1 cellular context compared by ENCODE assay signal in the genomic region with DNA sequence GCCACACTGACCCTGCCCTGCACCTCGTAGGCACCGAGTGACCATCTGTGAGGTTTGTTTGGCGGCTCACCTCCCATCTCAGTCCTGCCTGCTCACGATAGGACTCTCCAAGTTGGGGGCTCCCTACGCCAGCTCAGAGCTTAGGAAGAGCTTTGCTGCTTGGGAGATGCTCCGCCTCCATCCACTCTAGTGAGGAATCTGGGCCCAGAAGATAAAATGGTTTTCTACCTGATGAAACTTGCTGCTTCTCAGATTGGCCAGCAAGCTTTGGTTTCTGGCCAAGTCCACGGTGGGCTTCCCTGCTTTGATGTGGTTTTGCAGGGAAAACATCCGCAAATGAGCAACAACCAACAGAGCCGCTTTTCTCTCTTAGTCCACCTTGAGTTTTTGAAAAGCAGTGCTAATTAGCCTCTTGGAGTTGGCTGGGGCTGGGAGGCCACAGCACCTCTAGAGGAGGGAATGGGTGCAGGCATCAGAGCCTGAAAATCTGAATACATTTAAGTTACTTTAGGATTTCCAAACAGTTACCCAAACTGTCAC.
TF ChIP-seq lines count a peak whose summit lies in the region.

No MANE protein-coding gene starts in this region.

TF ChIP-seq in HepG2, 621 proteins besides CTCF, POLR2A, EP300 and RAD21 (continued from another document and continues in another):
- peak; percentile 99 for TF ChIP-seq TEAD3 (CRISPR knock-in tag; optimal IDR thresholded peaks at IDR 0.05; ENCODE audit: borderline replicate concordance)
- no peak for TF ChIP-seq ZNF460 (CRISPR knock-in tag; IDR thresholded peaks at IDR 0.05; ENCODE audit: borderline replicate concordance)
- TF ChIP-seq ZNF329 (CRISPR knock-in tag; IDR thresholded peaks at IDR 0.05; ENCODE audit: low read depth) = no peak
- TF ChIP-seq, protein P1, sequence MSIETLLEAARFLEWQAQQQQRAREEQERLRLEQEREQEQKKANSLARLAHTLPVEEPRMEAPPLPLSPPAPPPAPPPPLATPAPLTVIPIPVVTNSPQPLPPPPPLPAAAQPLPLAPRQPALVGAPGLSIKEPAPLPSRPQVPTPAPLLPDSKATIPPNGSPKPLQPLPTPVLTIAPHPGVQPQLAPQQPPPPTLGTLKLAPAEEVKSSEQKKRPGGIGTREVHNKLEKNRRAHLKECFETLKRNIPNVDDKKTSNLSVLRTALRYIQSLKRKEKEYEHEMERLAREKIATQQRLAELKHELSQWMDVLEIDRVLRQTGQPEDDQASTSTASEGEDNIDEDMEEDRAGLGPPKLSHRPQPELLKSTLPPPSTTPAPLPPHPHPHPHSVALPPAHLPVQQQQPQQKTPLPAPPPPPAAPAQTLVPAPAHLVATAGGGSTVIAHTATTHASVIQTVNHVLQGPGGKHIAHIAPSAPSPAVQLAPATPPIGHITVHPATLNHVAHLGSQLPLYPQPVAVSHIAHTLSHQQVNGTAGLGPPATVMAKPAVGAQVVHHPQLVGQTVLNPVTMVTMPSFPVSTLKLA (IDR thresholded peaks at IDR 0.05) = no peak
- no peak for TF ChIP-seq NFIB (CRISPR knock-in tag; IDR thresholded peaks at IDR 0.05; ENCODE audit: borderline replicate concordance)
- peak; percentile 28; the same call in 1 of the 2 replicates for TF ChIP-seq KLF6 (CRISPR knock-in tag; IDR thresholded peaks at IDR 0.05)
- TF ChIP-seq HNRNPH1 (optimal IDR thresholded peaks at IDR 0.05; ENCODE audit: low read depth, low read length) = no peak
- no peak for TF ChIP-seq HCFC1 (IDR thresholded peaks at IDR 0.05; ENCODE audit: low read depth, low read length)
- no peak for TF ChIP-seq MAF1 (CRISPR knock-in tag; IDR thresholded peaks at IDR 0.05; ENCODE audit: borderline replicate concordance)
- 0 out of 2 replicates have a peak, but pooled peaks have one; percentile 32 for TF ChIP-seq ZNF274 (CRISPR knock-in tag; IDR thresholded peaks at IDR 0.05)
- TF ChIP-seq NONO (IDR thresholded peaks at IDR 0.05) = no peak
- no peak for TF ChIP-seq NONO (CRISPR knock-in tag; conservative IDR thresholded peaks at IDR 0.05)
- TF ChIP-seq, protein P2, sequence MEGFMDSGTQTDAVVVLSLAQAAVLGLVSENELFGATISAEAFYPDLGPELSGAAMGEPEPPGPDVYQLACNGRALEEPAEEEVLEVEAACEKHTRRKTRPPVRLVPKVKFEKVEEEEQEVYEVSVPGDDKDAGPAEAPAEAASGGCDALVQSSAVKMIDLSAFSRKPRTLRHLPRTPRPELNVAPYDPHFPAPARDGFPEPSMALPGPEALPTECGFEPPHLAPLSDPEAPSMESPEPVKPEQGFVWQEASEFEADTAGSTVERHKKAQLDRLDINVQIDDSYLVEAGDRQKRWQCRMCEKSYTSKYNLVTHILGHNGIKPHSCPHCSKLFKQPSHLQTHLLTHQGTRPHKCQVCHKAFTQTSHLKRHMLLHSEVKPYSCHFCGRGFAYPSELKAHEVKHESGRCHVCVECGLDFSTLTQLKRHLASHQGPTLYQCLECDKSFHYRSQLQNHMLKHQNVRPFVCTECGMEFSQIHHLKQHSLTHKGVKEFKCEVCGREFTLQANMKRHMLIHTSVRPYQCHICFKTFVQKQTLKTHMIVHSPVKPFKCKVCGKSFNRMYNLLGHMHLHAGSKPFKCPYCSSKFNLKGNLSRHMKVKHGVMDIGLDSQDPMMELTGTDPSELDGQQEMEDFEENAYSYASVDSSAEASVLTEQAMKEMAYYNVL (CRISPR knock-in tag; IDR thresholded peaks at IDR 0.05; ENCODE audit: borderline replicate concordance) = no peak
- TF ChIP-seq DR1 (CRISPR knock-in tag; IDR thresholded peaks at IDR 0.05) = no peak
- TF ChIP-seq SOX6 (IDR thresholded peaks at IDR 0.05) = no peak
- peak; percentile 80 for TF ChIP-seq SOX6 (CRISPR knock-in tag; IDR thresholded peaks at IDR 0.05)
- no peak; the same call in 1 of the 2 replicates for TF ChIP-seq ZNF253 (CRISPR knock-in tag; IDR thresholded peaks at IDR 0.05; ENCODE audit: borderline replicate concordance)
- no peak for TF ChIP-seq ZNF431 (CRISPR knock-in tag; IDR thresholded peaks at IDR 0.05; ENCODE audit: borderline replicate concordance, low read depth)
- peak; percentile 63 for TF ChIP-seq SRSF1 (optimal IDR thresholded peaks at IDR 0.05; ENCODE audit: low read depth, low read length)
- no peak for TF ChIP-seq ZFP82 (CRISPR knock-in tag; IDR thresholded peaks at IDR 0.05; ENCODE audit: borderline replicate concordance)
- TF ChIP-seq IRX3 (CRISPR knock-in tag; IDR thresholded peaks at IDR 0.05; ENCODE audit: borderline replicate concordance, low read depth) = no peak
- TF ChIP-seq, protein P3, sequence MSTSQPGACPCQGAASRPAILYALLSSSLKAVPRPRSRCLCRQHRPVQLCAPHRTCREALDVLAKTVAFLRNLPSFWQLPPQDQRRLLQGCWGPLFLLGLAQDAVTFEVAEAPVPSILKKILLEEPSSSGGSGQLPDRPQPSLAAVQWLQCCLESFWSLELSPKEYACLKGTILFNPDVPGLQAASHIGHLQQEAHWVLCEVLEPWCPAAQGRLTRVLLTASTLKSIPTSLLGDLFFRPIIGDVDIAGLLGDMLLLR (CRISPR knock-in tag; IDR thresholded peaks at IDR 0.05) = no peak
- TF ChIP-seq SMARCC2 (IDR thresholded peaks at IDR 0.05) = no peak
- TF ChIP-seq ZNF616 (CRISPR knock-in tag; IDR thresholded peaks at IDR 0.05; ENCODE audit: low read depth) = no peak
- TF ChIP-seq RBM22 (optimal IDR thresholded peaks at IDR 0.05; ENCODE audit: low read length) = no peak
- TF ChIP-seq ZNF484 (CRISPR knock-in tag; IDR thresholded peaks at IDR 0.05; ENCODE audit: borderline replicate concordance, low read depth) = no peak; the same call in 1 of the 2 replicates
- TF ChIP-seq, protein P4, sequence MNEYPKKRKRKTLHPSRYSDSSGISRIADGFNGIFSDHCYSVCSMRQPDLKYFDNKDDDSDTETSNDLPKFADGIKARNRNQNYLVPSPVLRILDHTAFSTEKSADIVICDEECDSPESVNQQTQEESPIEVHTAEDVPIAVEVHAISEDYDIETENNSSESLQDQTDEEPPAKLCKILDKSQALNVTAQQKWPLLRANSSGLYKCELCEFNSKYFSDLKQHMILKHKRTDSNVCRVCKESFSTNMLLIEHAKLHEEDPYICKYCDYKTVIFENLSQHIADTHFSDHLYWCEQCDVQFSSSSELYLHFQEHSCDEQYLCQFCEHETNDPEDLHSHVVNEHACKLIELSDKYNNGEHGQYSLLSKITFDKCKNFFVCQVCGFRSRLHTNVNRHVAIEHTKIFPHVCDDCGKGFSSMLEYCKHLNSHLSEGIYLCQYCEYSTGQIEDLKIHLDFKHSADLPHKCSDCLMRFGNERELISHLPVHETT (CRISPR knock-in tag; conservative IDR thresholded peaks at IDR 0.05) = no peak
- TF ChIP-seq, protein P5, sequence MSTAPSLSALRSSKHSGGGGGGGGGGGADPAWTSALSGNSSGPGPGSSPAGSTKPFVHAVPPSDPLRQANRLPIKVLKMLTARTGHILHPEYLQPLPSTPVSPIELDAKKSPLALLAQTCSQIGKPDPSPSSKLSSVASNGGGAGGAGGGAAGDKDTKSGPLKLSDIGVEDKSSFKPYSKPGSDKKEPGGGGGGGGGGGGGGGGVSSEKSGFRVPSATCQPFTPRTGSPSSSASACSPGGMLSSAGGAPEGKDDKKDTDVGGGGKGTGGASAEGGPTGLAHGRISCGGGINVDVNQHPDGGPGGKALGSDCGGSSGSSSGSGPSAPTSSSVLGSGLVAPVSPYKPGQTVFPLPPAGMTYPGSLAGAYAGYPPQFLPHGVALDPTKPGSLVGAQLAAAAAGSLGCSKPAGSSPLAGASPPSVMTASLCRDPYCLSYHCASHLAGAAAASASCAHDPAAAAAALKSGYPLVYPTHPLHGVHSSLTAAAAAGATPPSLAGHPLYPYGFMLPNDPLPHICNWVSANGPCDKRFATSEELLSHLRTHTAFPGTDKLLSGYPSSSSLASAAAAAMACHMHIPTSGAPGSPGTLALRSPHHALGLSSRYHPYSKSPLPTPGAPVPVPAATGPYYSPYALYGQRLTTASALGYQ (CRISPR knock-in tag; IDR thresholded peaks at IDR 0.05) = peak; percentile 61; the same call in 1 of the 2 replicates
- TF ChIP-seq TCF7L2 (IDR thresholded peaks at IDR 0.05; ENCODE audit: low read depth, low read length) = peak; percentile 90
- no peak for TF ChIP-seq ZNF251 (CRISPR knock-in tag; IDR thresholded peaks at IDR 0.05)
- no peak for TF ChIP-seq PCBP1 (IDR thresholded peaks at IDR 0.05; ENCODE audit: borderline replicate concordance, low read depth, low read length)
- TF ChIP-seq, protein P6, sequence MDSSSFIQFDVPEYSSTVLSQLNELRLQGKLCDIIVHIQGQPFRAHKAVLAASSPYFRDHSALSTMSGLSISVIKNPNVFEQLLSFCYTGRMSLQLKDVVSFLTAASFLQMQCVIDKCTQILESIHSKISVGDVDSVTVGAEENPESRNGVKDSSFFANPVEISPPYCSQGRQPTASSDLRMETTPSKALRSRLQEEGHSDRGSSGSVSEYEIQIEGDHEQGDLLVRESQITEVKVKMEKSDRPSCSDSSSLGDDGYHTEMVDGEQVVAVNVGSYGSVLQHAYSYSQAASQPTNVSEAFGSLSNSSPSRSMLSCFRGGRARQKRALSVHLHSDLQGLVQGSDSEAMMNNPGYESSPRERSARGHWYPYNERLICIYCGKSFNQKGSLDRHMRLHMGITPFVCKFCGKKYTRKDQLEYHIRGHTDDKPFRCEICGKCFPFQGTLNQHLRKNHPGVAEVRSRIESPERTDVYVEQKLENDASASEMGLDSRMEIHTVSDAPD (CRISPR knock-in tag; IDR thresholded peaks at IDR 0.05) = no peak
- TF ChIP-seq, protein P7, sequence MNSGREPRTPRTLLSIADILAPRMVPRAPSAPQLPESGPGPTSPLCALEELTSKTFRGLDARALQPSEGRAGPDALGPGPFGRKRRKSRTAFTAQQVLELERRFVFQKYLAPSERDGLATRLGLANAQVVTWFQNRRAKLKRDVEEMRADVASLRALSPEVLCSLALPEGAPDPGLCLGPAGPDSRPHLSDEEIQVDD (CRISPR knock-in tag; IDR thresholded peaks at IDR 0.05; ENCODE audit: borderline replicate concordance) = no peak
- peak; percentile 89 for TF ChIP-seq NFIC (IDR thresholded peaks at IDR 0.05; ENCODE audit: low read length)
- no peak for TF ChIP-seq SMARCE1 (IDR thresholded peaks at IDR 0.05; ENCODE audit: borderline replicate concordance)
- TF ChIP-seq, protein P8, sequence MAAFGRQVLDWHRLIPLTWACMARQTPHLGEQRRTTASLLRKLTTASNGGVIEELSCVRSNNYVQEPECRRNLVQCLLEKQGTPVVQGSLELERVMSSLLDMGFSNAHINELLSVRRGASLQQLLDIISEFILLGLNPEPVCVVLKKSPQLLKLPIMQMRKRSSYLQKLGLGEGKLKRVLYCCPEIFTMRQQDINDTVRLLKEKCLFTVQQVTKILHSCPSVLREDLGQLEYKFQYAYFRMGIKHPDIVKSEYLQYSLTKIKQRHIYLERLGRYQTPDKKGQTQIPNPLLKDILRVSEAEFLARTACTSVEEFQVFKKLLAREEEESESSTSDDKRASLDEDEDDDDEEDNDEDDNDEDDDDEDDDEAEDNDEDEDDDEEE (CRISPR knock-in tag; IDR thresholded peaks at IDR 0.05) = no peak
- no peak for TF ChIP-seq SP140L (CRISPR knock-in tag; IDR thresholded peaks at IDR 0.05; ENCODE audit: borderline replicate concordance)
- TF ChIP-seq CEBPB (IDR thresholded peaks at IDR 0.05; ENCODE audit: borderline replicate concordance, low read depth, low read length) = no peak; the same call in 1 of the 2 replicates
- TF ChIP-seq TAF1 (CRISPR knock-in tag; IDR thresholded peaks at IDR 0.05) = peak; percentile 37; the same call in 1 of the 2 replicates
- no peak for TF ChIP-seq ZSCAN31 (CRISPR knock-in tag; IDR thresholded peaks at IDR 0.05; ENCODE audit: low read depth)
- TF ChIP-seq MXD4 (CRISPR knock-in tag; IDR thresholded peaks at IDR 0.05) = no peak
- TF ChIP-seq ZSCAN22 (CRISPR knock-in tag; IDR thresholded peaks at IDR 0.05) = no peak
- TF ChIP-seq, protein P9, sequence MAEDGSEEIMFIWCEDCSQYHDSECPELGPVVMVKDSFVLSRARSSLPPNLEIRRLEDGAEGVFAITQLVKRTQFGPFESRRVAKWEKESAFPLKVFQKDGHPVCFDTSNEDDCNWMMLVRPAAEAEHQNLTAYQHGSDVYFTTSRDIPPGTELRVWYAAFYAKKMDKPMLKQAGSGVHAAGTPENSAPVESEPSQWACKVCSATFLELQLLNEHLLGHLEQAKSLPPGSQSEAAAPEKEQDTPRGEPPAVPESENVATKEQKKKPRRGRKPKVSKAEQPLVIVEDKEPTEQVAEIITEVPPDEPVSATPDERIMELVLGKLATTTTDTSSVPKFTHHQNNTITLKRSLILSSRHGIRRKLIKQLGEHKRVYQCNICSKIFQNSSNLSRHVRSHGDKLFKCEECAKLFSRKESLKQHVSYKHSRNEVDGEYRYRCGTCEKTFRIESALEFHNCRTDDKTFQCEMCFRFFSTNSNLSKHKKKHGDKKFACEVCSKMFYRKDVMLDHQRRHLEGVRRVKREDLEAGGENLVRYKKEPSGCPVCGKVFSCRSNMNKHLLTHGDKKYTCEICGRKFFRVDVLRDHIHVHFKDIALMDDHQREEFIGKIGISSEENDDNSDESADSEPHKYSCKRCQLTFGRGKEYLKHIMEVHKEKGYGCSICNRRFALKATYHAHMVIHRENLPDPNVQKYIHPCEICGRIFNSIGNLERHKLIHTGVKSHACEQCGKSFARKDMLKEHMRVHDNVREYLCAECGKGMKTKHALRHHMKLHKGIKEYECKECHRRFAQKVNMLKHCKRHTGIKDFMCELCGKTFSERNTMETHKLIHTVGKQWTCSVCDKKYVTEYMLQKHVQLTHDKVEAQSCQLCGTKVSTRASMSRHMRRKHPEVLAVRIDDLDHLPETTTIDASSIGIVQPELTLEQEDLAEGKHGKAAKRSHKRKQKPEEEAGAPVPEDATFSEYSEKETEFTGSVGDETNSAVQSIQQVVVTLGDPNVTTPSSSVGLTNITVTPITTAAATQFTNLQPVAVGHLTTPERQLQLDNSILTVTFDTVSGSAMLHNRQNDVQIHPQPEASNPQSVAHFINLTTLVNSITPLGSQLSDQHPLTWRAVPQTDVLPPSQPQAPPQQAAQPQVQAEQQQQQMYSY (CRISPR knock-in tag; IDR thresholded peaks at IDR 0.05) = no peak
- TF ChIP-seq ZNF224 (CRISPR knock-in tag; IDR thresholded peaks at IDR 0.05) = no peak
- peak; percentile 57; the same call in 1 of the 2 replicates for TF ChIP-seq ZFX (CRISPR knock-in tag; IDR thresholded peaks at IDR 0.05; ENCODE audit: low read depth)
- TF ChIP-seq, protein P10, sequence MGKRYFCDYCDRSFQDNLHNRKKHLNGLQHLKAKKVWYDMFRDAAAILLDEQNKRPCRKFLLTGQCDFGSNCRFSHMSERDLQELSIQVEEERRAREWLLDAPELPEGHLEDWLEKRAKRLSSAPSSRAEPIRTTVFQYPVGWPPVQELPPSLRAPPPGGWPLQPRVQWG (CRISPR knock-in tag; IDR thresholded peaks at IDR 0.05; ENCODE audit: borderline replicate concordance, low read depth) = no peak
- no peak for TF ChIP-seq RAD51 (IDR thresholded peaks at IDR 0.05; ENCODE audit: borderline replicate concordance)
